2 cellular contexts compared by ENCODE assay signal in the genomic region with DNA sequence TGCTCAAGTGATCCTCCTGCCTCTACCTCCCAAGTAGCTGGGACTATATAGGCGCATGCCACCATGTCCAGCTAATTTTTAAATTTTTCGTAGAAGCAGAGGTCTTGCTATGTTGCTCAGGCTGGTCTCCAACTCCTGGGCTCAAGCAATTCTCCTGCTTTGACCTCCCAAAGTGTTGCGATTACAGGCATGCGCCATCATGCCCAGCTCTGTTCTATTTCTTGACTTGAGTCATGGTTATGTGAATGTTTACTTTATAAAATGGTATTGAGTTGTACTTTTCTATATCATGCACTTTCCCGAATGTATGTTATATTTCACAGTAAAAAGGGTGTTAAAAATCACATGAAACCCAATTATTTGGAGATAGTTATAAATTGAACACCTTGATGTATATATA.
TF ChIP-seq lines count a peak whose summit lies in the region.

No MANE protein-coding gene starts in this region.

TF ChIP-seq in HEK293, 187 proteins besides CTCF, POLR2A, EP300 and RAD21:
- TF ChIP-seq, protein P1, sequence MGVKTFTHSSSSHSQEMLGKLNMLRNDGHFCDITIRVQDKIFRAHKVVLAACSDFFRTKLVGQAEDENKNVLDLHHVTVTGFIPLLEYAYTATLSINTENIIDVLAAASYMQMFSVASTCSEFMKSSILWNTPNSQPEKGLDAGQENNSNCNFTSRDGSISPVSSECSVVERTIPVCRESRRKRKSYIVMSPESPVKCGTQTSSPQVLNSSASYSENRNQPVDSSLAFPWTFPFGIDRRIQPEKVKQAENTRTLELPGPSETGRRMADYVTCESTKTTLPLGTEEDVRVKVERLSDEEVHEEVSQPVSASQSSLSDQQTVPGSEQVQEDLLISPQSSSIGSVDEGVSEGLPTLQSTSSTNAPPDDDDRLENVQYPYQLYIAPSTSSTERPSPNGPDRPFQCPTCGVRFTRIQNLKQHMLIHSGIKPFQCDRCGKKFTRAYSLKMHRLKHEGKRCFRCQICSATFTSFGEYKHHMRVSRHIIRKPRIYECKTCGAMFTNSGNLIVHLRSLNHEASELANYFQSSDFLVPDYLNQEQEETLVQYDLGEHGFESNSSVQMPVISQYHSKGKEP (tag by site-specific recombination; IDR thresholded peaks at IDR 0.05), result 0 out of 2 replicates have a peak, but pooled peaks have one; percentile 17
- TF ChIP-seq ZNF707 (tag by site-specific recombination; IDR thresholded peaks at IDR 0.05) (no peak), ZNF146 (tag by site-specific recombination; IDR thresholded peaks at IDR 0.05) (no peak), ZSCAN23 (tag by site-specific recombination; IDR thresholded peaks at IDR 0.05) (no peak)

TF ChIP-seq in K562, 482 proteins besides CTCF, POLR2A, EP300 and RAD21:
- no peak for TF ChIP-seq ATF1 (CRISPR knock-in tag; IDR thresholded peaks at IDR 0.05)
- TF ChIP-seq ATF1 (tag; IDR thresholded peaks at IDR 0.05), result no peak
- TF ChIP-seq, protein P2, sequence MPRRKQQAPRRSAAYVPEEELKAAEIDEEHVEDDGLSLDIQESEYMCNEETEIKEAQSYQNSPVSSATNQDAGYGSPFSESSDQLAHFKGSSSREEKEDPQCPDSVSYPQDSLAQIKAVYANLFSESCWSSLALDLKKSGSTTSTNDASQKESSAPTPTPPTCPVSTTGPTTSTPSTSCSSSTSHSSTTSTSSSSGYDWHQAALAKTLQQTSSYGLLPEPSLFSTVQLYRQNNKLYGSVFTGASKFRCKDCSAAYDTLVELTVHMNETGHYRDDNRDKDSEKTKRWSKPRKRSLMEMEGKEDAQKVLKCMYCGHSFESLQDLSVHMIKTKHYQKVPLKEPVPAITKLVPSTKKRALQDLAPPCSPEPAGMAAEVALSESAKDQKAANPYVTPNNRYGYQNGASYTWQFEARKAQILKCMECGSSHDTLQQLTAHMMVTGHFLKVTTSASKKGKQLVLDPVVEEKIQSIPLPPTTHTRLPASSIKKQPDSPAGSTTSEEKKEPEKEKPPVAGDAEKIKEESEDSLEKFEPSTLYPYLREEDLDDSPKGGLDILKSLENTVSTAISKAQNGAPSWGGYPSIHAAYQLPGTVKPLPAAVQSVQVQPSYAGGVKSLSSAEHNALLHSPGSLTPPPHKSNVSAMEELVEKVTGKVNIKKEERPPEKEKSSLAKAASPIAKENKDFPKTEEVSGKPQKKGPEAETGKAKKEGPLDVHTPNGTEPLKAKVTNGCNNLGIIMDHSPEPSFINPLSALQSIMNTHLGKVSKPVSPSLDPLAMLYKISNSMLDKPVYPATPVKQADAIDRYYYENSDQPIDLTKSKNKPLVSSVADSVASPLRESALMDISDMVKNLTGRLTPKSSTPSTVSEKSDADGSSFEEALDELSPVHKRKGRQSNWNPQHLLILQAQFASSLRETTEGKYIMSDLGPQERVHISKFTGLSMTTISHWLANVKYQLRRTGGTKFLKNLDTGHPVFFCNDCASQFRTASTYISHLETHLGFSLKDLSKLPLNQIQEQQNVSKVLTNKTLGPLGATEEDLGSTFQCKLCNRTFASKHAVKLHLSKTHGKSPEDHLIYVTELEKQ (CRISPR knock-in tag; IDR thresholded peaks at IDR 0.05), result no peak
- no peak for TF ChIP-seq PHB (CRISPR knock-in tag; IDR thresholded peaks at IDR 0.05)
- TF ChIP-seq, protein P3, sequence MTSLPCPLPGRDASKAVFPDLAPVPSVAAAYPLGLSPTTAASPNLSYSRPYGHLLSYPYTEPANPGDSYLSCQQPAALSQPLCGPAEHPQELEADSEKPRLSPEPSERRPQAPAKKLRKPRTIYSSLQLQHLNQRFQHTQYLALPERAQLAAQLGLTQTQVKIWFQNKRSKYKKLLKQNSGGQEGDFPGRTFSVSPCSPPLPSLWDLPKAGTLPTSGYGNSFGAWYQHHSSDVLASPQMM (CRISPR knock-in tag; IDR thresholded peaks at IDR 0.05), result no peak
- TF ChIP-seq, protein P4, sequence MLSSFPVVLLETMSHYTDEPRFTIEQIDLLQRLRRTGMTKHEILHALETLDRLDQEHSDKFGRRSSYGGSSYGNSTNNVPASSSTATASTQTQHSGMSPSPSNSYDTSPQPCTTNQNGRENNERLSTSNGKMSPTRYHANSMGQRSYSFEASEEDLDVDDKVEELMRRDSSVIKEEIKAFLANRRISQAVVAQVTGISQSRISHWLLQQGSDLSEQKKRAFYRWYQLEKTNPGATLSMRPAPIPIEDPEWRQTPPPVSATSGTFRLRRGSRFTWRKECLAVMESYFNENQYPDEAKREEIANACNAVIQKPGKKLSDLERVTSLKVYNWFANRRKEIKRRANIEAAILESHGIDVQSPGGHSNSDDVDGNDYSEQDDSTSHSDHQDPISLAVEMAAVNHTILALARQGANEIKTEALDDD (IDR thresholded peaks at IDR 0.05), result no peak
- TF ChIP-seq, protein P5, sequence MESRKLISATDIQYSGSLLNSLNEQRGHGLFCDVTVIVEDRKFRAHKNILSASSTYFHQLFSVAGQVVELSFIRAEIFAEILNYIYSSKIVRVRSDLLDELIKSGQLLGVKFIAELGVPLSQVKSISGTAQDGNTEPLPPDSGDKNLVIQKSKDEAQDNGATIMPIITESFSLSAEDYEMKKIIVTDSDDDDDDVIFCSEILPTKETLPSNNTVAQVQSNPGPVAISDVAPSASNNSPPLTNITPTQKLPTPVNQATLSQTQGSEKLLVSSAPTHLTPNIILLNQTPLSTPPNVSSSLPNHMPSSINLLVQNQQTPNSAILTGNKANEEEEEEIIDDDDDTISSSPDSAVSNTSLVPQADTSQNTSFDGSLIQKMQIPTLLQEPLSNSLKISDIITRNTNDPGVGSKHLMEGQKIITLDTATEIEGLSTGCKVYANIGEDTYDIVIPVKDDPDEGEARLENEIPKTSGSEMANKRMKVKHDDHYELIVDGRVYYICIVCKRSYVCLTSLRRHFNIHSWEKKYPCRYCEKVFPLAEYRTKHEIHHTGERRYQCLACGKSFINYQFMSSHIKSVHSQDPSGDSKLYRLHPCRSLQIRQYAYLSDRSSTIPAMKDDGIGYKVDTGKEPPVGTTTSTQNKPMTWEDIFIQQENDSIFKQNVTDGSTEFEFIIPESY (CRISPR knock-in tag; IDR thresholded peaks at IDR 0.05), result no peak
- no peak for TF ChIP-seq ZNF57 (CRISPR knock-in tag; IDR thresholded peaks at IDR 0.05)
- no peak for TF ChIP-seq ZFP30 (CRISPR knock-in tag; IDR thresholded peaks at IDR 0.05; ENCODE audit: borderline replicate concordance)
- TF ChIP-seq FOSL1 (tag; conservative IDR thresholded peaks at IDR 0.05), result no peak
- no peak for TF ChIP-seq ZNF41 (CRISPR knock-in tag; conservative IDR thresholded peaks at IDR 0.05)
- no peak for TF ChIP-seq YY1 (IDR thresholded peaks at IDR 0.05; ENCODE audit: borderline replicate concordance in 1 of 3, control insufficient read depth in 1 of 3, extremely low read depth in 1 of 3, insufficient read depth in 3 of 3, insufficient read length in 1 of 3, insufficient replicate concordance in 2 of 3, low read depth in 1 of 3, low read length in 2 of 3)
- no peak for TF ChIP-seq TRIM28 (IDR thresholded peaks at IDR 0.05)
- no peak for TF ChIP-seq TARDBP (IDR thresholded peaks at IDR 0.05)
- TF ChIP-seq FOXM1 (IDR thresholded peaks at IDR 0.05; ENCODE audit: low read depth), result no peak
- TF ChIP-seq FOXM1 (CRISPR knock-in tag; IDR thresholded peaks at IDR 0.05; ENCODE audit: low read depth), result no peak
- TF ChIP-seq, protein P6, sequence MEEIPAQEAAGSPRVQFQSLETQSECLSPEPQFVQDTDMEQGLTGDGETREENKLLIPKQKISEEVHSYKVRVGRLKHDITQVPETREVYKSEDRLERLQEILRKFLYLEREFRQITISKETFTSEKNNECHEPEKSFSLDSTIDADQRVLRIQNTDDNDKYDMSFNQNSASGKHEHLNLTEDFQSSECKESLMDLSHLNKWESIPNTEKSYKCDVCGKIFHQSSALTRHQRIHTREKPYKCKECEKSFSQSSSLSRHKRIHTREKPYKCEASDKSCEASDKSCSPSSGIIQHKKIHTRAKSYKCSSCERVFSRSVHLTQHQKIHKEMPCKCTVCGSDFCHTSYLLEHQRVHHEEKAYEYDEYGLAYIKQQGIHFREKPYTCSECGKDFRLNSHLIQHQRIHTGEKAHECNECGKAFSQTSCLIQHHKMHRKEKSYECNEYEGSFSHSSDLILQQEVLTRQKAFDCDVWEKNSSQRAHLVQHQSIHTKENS (CRISPR knock-in tag; IDR thresholded peaks at IDR 0.05), result no peak
- no peak for TF ChIP-seq ZNF12 (CRISPR knock-in tag; IDR thresholded peaks at IDR 0.05)
